ENCODE assay signal across 23 cellular contexts in the genomic region with DNA sequence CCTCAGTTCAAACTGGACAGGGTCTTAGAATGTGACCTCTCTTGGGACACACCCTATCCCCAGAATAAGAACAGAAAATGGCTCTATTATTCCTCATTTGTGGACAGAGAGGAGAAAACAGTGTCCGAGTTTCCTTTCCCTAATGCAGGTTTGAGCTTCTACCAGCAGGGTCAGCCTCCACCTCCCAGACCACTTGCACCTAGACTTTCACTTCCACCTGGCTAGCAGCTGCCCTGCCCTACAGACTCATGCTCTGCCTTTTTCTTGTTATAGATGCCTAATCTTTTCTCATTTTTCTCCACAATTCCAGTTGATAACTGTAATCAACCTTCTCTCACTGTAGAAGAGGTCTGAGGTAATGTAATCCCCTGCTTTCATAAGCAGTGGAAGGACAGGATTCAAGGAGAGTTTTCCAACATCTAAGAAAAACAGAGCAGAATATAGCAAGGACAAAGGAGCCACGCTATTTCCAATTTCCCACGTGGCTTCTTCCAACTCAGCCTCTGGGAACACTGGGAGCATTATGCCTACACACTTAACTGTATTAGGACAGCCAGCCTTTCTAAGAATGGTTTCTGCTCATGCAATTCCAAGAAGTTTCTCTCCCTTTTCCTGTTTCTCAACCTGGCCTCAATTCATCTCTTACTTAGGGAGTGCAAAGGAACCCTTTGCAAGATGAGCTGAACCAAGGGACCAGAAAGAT.
DNase-seq lines count a peak whose midpoint lies in the region; ATAC-seq and TF ChIP-seq lines count a peak whose summit lies in the region.
"Had no signal": no experiment of that assay in that cellular context is flagged by ENCODE, and none has a peak within 500 bp of the region (broad histone marks: within the 10 kb centered on the region; RNA-seq: fewer than 3 reads in every experiment).

No MANE protein-coding gene starts in this region.

- peak; percentile 24 for ATAC-seq in GM18511 (IDR thresholded peaks at IDR 0.05; ENCODE audit: unreplicated experiment)
- ATAC-seq in GM21786 (IDR thresholded peaks at IDR 0.05; ENCODE audit: unreplicated experiment): peak; percentile 22
- ATAC-seq in HG03039 (IDR thresholded peaks at IDR 0.05; ENCODE audit: unreplicated experiment): no peak
- ATAC-seq: psoas muscle had no signal

- no peaks in the 10 kb centered on the region for H3K9me2 ChIP-seq in MM.1S (replicated peaks; ENCODE audit: insufficient read depth, low read length)

- H3K27ac ChIP-seq in MM.1S (ENCODE audit: low read length): no peak overlapping the region
- H3K27ac ChIP-seq: psoas muscle, skin epidermis had no signal

- TF ChIP-seq CTCF in MM.1S (IDR thresholded peaks at IDR 0.05; ENCODE audit: low read length): peak; percentile 18; the same call in 1 of the 2 replicates
- TF ChIP-seq CTCF in osteocyte (IDR thresholded peaks at IDR 0.05): no peak
- TF ChIP-seq CTCF in GM20000 (IDR thresholded peaks at IDR 0.05; ENCODE audit: extremely low read depth, missing control alignments): no peak

- H2AFZ ChIP-seq in MM.1S (ENCODE audit: low read length): no peak overlapping the region

- no peaks in the 10 kb centered on the region for H3F3A ChIP-seq in MM.1S (ENCODE audit: insufficient read depth, low read length)

- intact Hi-C loops in activated CD4-positive, alpha-beta T cell treated with anti-CD3 and anti-CD28 coated beads, Interleukin-2, amount 10 ng/mL, durations not matched to agents 24 days and 14 days (cut with micrococcal nuclease): no loop called here

- no peaks in the 10 kb centered on the region for H3K36me3 ChIP-seq in MM.1S (replicated peaks; ENCODE audit: insufficient read depth, low read length)

- no peak overlapping the region for H3K4me3 Mint-ChIP-seq in osteocyte (ENCODE audit: unreplicated experiment)
- H3K4me3 Mint-ChIP-seq in activated CD4-positive, alpha-beta T cell treated with anti-CD3 and anti-CD28 coated beads, Interleukin-2, amount 10 ng/mL, durations not matched to agents 24 days and 14 days: no peak overlapping the region
- H3K4me3 Mint-ChIP-seq: mesothelial cell of epicardium, neural crest cell had no signal

- no peak overlapping the region for H3K4me3 ChIP-seq in MM.1S (ENCODE audit: low read length)
- H3K4me3 ChIP-seq: psoas muscle, skin epidermis had no signal

- H3K4me2 ChIP-seq in MM.1S (ENCODE audit: low read depth, low read length): no peak overlapping the region

- peaks cover 26% of the 10 kb centered on the region for H3K4me1 ChIP-seq in MM.1S (ENCODE audit: low read length)
- H3K4me1 ChIP-seq: psoas muscle had no signal

- no peaks in the 10 kb centered on the region for H3K79me2 ChIP-seq in MM.1S (ENCODE audit: low read length)

- peaks cover 32% of the 10 kb centered on the region for H3K27me3 Mint-ChIP-seq in osteocyte (ENCODE audit: unreplicated experiment)
- peaks cover 13% of the 10 kb centered on the region for H3K27me3 Mint-ChIP-seq in activated CD4-positive, alpha-beta T cell treated with anti-CD3 and anti-CD28 coated beads, Interleukin-2, amount 10 ng/mL, durations not matched to agents 24 days and 14 days

- H3K4me1 Mint-ChIP-seq in osteocyte (ENCODE audit: unreplicated experiment): no peaks in the 10 kb centered on the region
- H3K4me1 Mint-ChIP-seq in activated CD4-positive, alpha-beta T cell treated with anti-CD3 and anti-CD28 coated beads, Interleukin-2, amount 10 ng/mL, durations not matched to agents 24 days and 14 days: peaks cover 28% of the 10 kb centered on the region

- no peaks in the 10 kb centered on the region for H3K36me3 Mint-ChIP-seq in osteocyte (ENCODE audit: unreplicated experiment)
- no peaks in the 10 kb centered on the region for H3K36me3 Mint-ChIP-seq in activated CD4-positive, alpha-beta T cell treated with anti-CD3 and anti-CD28 coated beads, Interleukin-2, amount 10 ng/mL, durations not matched to agents 24 days and 14 days (ENCODE audit: low read depth)
- H3K36me3 Mint-ChIP-seq: mesothelial cell of epicardium had no signal

- DNase-seq in MM.1S (no peak), osteocyte (ENCODE audit: extremely low spot score, unreplicated experiment) (peak; percentile 57), activated gamma-delta T cell (lab: John Stamatoyannopoulos, UW) (no peak), GM20000 (ENCODE audit: low spot score) (no peak)
- DNase-seq in activated CD4-positive, alpha-beta T cell treated with anti-CD3 and anti-CD28 coated beads, Interleukin-2, amount 10 ng/mL, durations not matched to agents 24 days and 14 days: no peak
- DNase-seq: activated CD4-positive, alpha-beta T cell treated with anti-CD3 and anti-CD28 coated beads, Interleukin-2, amount 50 U/mL, for 4 hours; activated naive CD4-positive, alpha-beta T cell treated with Interleukin-2 at 50 U/mL for 16 hours; anterior cingulate cortex; caudate nucleus; DND-41; GOT3; Kasumi-1; NCI-H1105; NCI-H510A treated with DMSO at 0.1 percent for 48 hours; psoas muscle; Right ventricle myocardium superior; stimulated activated CD4-positive, alpha-beta T cell treated with anti-CD3 and anti-CD28 coated beads, Interleukin-4, amount 100 ng/mL, for 4 hours had no signal

- H3K9me3 Mint-ChIP-seq in osteocyte (ENCODE audit: unreplicated experiment): no peaks in the 10 kb centered on the region
- no peaks in the 10 kb centered on the region for H3K9me3 Mint-ChIP-seq in activated CD4-positive, alpha-beta T cell treated with anti-CD3 and anti-CD28 coated beads, Interleukin-2, amount 10 ng/mL, durations not matched to agents 24 days and 14 days
- H3K9me3 Mint-ChIP-seq: mesothelial cell of epicardium, neural crest cell had no signal

- H3K27me3 ChIP-seq in MM.1S (replicated peaks; ENCODE audit: insufficient read depth, low read length): no peaks in the 10 kb centered on the region

- no peak overlapping the region for H3K27ac Mint-ChIP-seq in osteocyte (ENCODE audit: unreplicated experiment)
- H3K27ac Mint-ChIP-seq in activated CD4-positive, alpha-beta T cell treated with anti-CD3 and anti-CD28 coated beads, Interleukin-2, amount 10 ng/mL, durations not matched to agents 24 days and 14 days: no peak overlapping the region
- H3K27ac Mint-ChIP-seq: mesothelial cell of epicardium had no signal

- H3K9me3 ChIP-seq in MM.1S (replicated peaks; ENCODE audit: insufficient read depth, low read length): no peaks in the 10 kb centered on the region
- H3K9me3 ChIP-seq: psoas muscle had no signal

- H4K20me1 ChIP-seq in MM.1S (ENCODE audit: insufficient read depth, low read length): no peaks in the 10 kb centered on the region

- H3K9ac ChIP-seq in MM.1S (ENCODE audit: low read length): no peak overlapping the region
